In the genomic region with DNA sequence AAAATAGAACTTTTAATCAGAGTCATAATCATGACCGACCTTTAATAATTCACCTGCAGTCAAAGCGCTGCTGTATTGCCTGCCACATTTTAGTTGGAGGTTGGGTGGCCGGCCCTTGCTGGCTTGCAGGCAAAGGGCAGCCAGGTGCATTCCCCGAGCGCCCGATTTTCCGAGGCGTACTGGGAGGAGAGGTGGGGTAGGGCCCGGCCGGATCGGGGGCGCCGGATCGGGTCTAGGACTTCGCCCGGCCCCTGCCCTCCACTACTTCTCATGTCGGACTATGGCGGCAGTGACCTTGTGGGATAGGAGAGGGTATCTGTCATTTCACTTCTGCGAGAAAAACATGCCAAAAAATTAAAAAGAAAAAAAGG, we compare ENCODE assay signal across 8 cellular contexts. TPM values are rescaled to one million over a fixed set of nuclear protein-coding genes. Genes with fewer than 3 reads are reported as not detected.
A peak's percentile ranks its signal among the peaks of the same experiment; 100 is the strongest.
DNase-seq lines count a peak whose midpoint lies in the region; FAIRE-seq and TF ChIP-seq lines count a peak whose summit lies in the region.

No MANE protein-coding gene starts in this region.

- H3K9me3 Mint-ChIP-seq in activated naive CD4-positive, alpha-beta T cell treated with anti-CD3 and anti-CD28 coated beads, Interleukin-2, amount 50 U/mL, for 24 hours, result no peaks in the 10 kb centered on the region

- H3K27ac Mint-ChIP-seq in activated naive CD4-positive, alpha-beta T cell treated with anti-CD3 and anti-CD28 coated beads, Interleukin-2, amount 50 U/mL, for 24 hours, result peak overlapping the region; percentile 91

- no peaks in the 10 kb centered on the region for H3K27me3 ChIP-seq in hepatocyte

- POLR2A ChIA-PET in HEK293 (lab: Yijun Ruan, JAX), result no interaction called here

- H3K27me3 Mint-ChIP-seq in activated naive CD4-positive, alpha-beta T cell treated with anti-CD3 and anti-CD28 coated beads, Interleukin-2, amount 50 U/mL, for 24 hours, result no peaks in the 10 kb centered on the region

- 49% methylated on average over 19 of the region's 19 CpGs for WGBS in hepatocyte (ENCODE audit: low lambda C conversion rate, missing lambda C conversion rate)

- no peak for DNase-seq in GM12891 (ENCODE audit: insufficient read length, low spot score)
- DNase-seq in NB4 (ENCODE audit: low read depth), result no peak
- DNase-seq in hepatocyte (ENCODE audit: low spot score), result peak; percentile 19
- DNase-seq in NK-92 (lab: John Stamatoyannopoulos, UW; ENCODE audit: unreplicated experiment), result no peak
- no peak for DNase-seq in NCI-H2081 treated with DMSO at 0.1 percent for 48 hours (lab: John Stamatoyannopoulos, UW)

- peak overlapping the region; percentile 75 for H3K4me3 Mint-ChIP-seq in activated naive CD4-positive, alpha-beta T cell treated with anti-CD3 and anti-CD28 coated beads, Interleukin-2, amount 50 U/mL, for 24 hours

- H3K9me2 ChIP-seq in hepatocyte (replicated peaks; ENCODE audit: insufficient read depth), result no peaks in the 10 kb centered on the region

- CTCF ChIA-PET in HEK293 (lab: Yijun Ruan, JAX), result no interaction called here

- TF ChIP-seq CTCF in HEK293 (tag by site-specific recombination; IDR thresholded peaks at IDR 0.05) (no peak), NB4 (IDR thresholded peaks at IDR 0.05; ENCODE audit: low read depth, low read length) (no peak), hepatocyte (IDR thresholded peaks at IDR 0.05; ENCODE audit: poor library complexity) (no peak)

- H3K36me3 Mint-ChIP-seq in activated naive CD4-positive, alpha-beta T cell treated with anti-CD3 and anti-CD28 coated beads, Interleukin-2, amount 50 U/mL, for 24 hours, result no peaks in the 10 kb centered on the region

- H3K9me3 ChIP-seq in HEK293 (ENCODE audit: control insufficient read depth, insufficient read depth, low read depth, low read length), result no peaks in the 10 kb centered on the region
- no peaks in the 10 kb centered on the region for H3K9me3 ChIP-seq in hepatocyte (ENCODE audit: low read depth)

- peaks cover 12% of the 10 kb centered on the region for H3K4me1 Mint-ChIP-seq in activated naive CD4-positive, alpha-beta T cell treated with anti-CD3 and anti-CD28 coated beads, Interleukin-2, amount 50 U/mL, for 24 hours

- H3K79me2 ChIP-seq in hepatocyte, result no peaks in the 10 kb centered on the region

- H3K27ac ChIP-seq in HEK293 (ENCODE audit: extremely low read depth, low read depth, low read length) (peak overlapping the region; percentile 47; the same call in 1 of the 2 replicates), hepatocyte (peak overlapping the region; percentile 62), skin epidermis (peak overlapping the region in 9 of 21 experiments; percentile 38 to 92 (median 81))

- no peaks in the 10 kb centered on the region for H4K20me1 ChIP-seq in hepatocyte (ENCODE audit: insufficient read depth, poor library complexity, severe bottlenecking)

- no peak for TF ChIP-seq POLR2A in GM12891 (IDR thresholded peaks at IDR 0.05; ENCODE audit: low read depth, low read length)
- no peak for TF ChIP-seq POLR2A in NB4 (IDR thresholded peaks at IDR 0.05; ENCODE audit: extremely low read depth, insufficient read length)

- H3K36me3 ChIP-seq in HEK293 (ENCODE audit: control insufficient read depth in 2 of 2, insufficient read depth in 1 of 2, low read length in 2 of 2) (no peaks in the 10 kb centered on the region), hepatocyte (replicated peaks; ENCODE audit: insufficient read depth, low read depth) (no peaks in the 10 kb centered on the region)

- H2AFZ ChIP-seq in hepatocyte, result peak overlapping the region; percentile 53

- FAIRE-seq in GM12891 (lab: Jason Lieb, UNC), result peak; percentile 13

- H3K4me2 ChIP-seq in hepatocyte, result peak overlapping the region; percentile 67

- H3K4me1 ChIP-seq in HEK293 (ENCODE audit: control insufficient read depth, insufficient read depth, low read length) (no peaks in the 10 kb centered on the region; the same call in 1 of the 2 replicates), hepatocyte (ENCODE audit: insufficient read depth) (no peaks in the 10 kb centered on the region)

- H3K4me3 ChIP-seq in HEK293 (ENCODE audit: low read depth, low read length), result peak overlapping the region; percentile 35
- peak overlapping the region; percentile 57 for H3K4me3 ChIP-seq in NB4 (ENCODE audit: low read depth, low read length)
- H3K4me3 ChIP-seq in hepatocyte, result peak overlapping the region; percentile 0
- peak overlapping the region; percentile 53 to 66 (median 61) for H3K4me3 ChIP-seq in skin epidermis

TF ChIP-seq in GM12891, 5 proteins besides CTCF, POLR2A, EP300 and RAD21:
- TF ChIP-seq TAF1 (IDR thresholded peaks at IDR 0.05; ENCODE audit: low read depth, low read length) (no peak), PAX5 (IDR thresholded peaks at IDR 0.05; ENCODE audit: insufficient read depth, low read length, severe bottlenecking) (no peak), POU2F2 (IDR thresholded peaks at IDR 0.05; ENCODE audit: low read depth, low read length) (no peak), POLR2AphosphoS5 (IDR thresholded peaks at IDR 0.05; ENCODE audit: low read depth, low read length) (no peak), SPI1 (IDR thresholded peaks at IDR 0.05; ENCODE audit: low read depth, low read length) (no peak)

TF ChIP-seq in HEK293, 187 proteins besides CTCF, POLR2A, EP300 and RAD21 (continues in another document):
- TF ChIP-seq ZNF785 (tag by site-specific recombination; IDR thresholded peaks at IDR 0.05) (no peak), ZBTB8A (tag by site-specific recombination; IDR thresholded peaks at IDR 0.05) (no peak), ZNF121 (tag by site-specific recombination; IDR thresholded peaks at IDR 0.05) (no peak), ZNF585B (tag by site-specific recombination; IDR thresholded peaks at IDR 0.05) (no peak)
- TF ChIP-seq, protein P1, sequence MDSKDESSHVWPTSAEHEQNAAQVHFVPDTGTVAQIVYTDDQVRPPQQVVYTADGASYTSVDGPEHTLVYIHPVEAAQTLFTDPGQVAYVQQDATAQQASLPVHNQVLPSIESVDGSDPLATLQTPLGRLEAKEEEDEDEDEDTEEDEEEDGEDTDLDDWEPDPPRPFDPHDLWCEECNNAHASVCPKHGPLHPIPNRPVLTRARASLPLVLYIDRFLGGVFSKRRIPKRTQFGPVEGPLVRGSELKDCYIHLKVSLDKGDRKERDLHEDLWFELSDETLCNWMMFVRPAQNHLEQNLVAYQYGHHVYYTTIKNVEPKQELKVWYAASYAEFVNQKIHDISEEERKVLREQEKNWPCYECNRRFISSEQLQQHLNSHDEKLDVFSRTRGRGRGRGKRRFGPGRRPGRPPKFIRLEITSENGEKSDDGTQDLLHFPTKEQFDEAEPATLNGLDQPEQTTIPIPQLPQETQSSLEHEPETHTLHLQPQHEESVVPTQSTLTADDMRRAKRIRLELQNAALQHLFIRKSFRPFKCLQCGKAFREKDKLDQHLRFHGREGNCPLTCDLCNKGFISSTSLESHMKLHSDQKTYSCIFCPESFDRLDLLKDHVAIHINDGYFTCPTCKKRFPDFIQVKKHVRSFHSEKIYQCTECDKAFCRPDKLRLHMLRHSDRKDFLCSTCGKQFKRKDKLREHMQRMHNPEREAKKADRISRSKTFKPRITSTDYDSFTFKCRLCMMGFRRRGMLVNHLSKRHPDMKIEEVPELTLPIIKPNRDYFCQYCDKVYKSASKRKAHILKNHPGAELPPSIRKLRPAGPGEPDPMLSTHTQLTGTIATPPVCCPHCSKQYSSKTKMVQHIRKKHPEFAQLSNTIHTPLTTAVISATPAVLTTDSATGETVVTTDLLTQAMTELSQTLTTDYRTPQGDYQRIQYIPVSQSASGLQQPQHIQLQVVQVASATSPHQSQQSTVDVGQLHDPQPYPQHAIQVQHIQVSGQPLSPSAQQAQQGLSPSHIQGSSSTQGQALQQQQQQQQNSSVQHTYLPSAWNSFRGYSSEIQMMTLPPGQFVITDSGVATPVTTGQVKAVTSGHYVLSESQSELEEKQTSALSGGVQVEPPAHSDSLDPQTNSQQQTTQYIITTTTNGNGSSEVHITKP (tag by site-specific recombination; IDR thresholded peaks at IDR 0.05), result no peak
- TF ChIP-seq, protein P2, sequence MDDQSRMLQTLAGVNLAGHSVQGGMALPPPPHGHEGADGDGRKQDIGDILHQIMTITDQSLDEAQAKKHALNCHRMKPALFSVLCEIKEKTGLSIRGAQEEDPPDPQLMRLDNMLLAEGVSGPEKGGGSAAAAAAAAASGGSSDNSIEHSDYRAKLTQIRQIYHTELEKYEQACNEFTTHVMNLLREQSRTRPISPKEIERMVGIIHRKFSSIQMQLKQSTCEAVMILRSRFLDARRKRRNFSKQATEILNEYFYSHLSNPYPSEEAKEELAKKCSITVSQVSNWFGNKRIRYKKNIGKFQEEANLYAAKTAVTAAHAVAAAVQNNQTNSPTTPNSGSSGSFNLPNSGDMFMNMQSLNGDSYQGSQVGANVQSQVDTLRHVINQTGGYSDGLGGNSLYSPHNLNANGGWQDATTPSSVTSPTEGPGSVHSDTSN (CRISPR knock-in tag; IDR thresholded peaks at IDR 0.05), result no peak
- TF ChIP-seq, protein P3, sequence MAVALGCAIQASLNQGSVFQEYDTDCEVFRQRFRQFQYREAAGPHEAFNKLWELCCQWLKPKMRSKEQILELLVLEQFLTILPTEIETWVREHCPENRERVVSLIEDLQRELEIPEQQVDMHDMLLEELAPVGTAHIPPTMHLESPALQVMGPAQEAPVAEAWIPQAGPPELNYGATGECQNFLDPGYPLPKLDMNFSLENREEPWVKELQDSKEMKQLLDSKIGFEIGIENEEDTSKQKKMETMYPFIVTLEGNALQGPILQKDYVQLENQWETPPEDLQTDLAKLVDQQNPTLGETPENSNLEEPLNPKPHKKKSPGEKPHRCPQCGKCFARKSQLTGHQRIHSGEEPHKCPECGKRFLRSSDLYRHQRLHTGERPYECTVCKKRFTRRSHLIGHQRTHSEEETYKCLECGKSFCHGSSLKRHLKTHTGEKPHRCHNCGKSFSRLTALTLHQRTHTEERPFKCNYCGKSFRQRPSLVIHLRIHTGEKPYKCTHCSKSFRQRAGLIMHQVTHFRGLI (tag by site-specific recombination; IDR thresholded peaks at IDR 0.05), result no peak
- TF ChIP-seq, protein P4, sequence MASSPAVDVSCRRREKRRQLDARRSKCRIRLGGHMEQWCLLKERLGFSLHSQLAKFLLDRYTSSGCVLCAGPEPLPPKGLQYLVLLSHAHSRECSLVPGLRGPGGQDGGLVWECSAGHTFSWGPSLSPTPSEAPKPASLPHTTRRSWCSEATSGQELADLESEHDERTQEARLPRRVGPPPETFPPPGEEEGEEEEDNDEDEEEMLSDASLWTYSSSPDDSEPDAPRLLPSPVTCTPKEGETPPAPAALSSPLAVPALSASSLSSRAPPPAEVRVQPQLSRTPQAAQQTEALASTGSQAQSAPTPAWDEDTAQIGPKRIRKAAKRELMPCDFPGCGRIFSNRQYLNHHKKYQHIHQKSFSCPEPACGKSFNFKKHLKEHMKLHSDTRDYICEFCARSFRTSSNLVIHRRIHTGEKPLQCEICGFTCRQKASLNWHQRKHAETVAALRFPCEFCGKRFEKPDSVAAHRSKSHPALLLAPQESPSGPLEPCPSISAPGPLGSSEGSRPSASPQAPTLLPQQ (tag by site-specific recombination; IDR thresholded peaks at IDR 0.05), result no peak

RNA-seq across cellular contexts. Expression of a gene that starts 2.5 kb away (rescaled TPM):
- polyA plus RNA-seq in GM12891 (2012; ENCODE audit: low read depth, missing spikeins), result 0.05 TPM
- total RNA-seq in hepatocyte, result 0.43 TPM in 1 of 2 replicates, not detected in the other
- polyA plus RNA-seq in hepatocyte, result not detected in 2 replicates

RNA-seq across cellular contexts. Expression of a gene that starts 33.0 kb away (rescaled TPM):
- 2.3 TPM for polyA plus RNA-seq in GM12891 (2012; ENCODE audit: low read depth, missing spikeins)
- total RNA-seq in hepatocyte, result 0.36 and 3.1 TPM in 2 replicates
- 0.22 and 0.57 TPM in 2 replicates for polyA plus RNA-seq in hepatocyte

Comparison
In these comparisons a context has a peak if more than half of its experiments do, and no peak if none do; other contexts are left out.
1. H3K4me3 ChIP-seq: peak in every context shown above with its lines; median percentile 61 in skin epidermis; 57 in NB4; 35 in HEK293; 0 in hepatocyte.